ENCODE assay signal across 8 cellular contexts in the genomic region with DNA sequence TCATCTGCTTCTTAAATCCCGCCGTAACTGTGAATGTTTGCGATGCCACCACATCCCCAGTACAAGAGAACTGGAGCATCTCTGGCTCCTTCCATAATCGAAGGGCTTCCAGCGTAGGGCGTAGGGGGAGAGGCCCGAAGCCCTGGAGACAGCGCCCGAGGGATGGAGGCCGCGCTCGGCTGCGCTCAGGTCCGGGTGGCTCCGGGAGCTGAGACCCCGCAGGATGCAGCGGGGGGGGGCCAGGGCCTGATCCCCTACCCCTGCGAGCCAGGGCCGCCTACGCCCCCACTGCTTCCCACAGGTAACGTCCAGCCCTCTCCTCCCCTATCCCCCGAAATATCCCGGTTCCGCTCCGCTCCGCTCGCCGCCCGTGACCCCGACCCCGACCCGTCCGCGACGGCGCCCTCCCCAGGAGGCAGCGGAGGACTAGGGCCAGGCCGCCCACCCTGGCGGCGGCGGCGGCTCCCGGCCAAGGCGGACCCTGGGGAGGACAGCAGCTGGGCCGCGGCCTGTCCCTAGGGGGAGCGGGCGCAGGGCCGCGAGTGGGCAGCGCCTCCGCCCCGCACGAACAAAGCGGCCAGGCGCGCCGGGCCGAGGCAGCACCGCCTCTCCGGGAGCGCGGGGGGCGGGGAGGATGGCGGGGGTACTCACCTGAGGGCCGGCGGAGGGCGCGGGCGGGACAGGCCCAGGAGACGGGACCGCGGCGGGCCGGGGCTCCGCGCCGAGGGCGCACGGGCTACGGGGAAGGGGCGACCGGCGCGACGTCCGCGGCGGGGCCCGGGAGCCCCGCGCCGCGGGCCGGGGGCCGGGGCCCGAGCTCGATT. TPM values are rescaled to one million over a fixed set of nuclear protein-coding genes. Genes with fewer than 3 reads are reported as not detected.
DNase-seq lines count a peak whose midpoint lies in the region; ATAC-seq and TF ChIP-seq lines count a peak whose summit lies in the region.

No MANE protein-coding gene starts in this region.

- H3K36me3 ChIP-seq in naive thymus-derived CD4-positive, alpha-beta T cell (ENCODE audit: control insufficient read depth in 2 of 3, insufficient read depth in 3 of 3, low read length in 3 of 3): no peaks in the 10 kb centered on the region

- DNase-seq in activated T-cell treated with anti-CD3 and anti-CD28 coated beads, Interleukin-2, amount 50 U/mL, for 4 hours: no peak
- no peak for DNase-seq in activated T-cell treated with anti-CD3 and anti-CD28 coated beads for 4 hours
- no peak for DNase-seq in activated CD4-positive, alpha-beta memory T cell treated with anti-CD3 and anti-CD28 coated beads for 36 hours
- peak; percentile 6 to 28 for DNase-seq in foreskin keratinocyte
- DNase-seq in naive thymus-derived CD4-positive, alpha-beta T cell: no peak
- no peak for DNase-seq in H4 (ENCODE audit: low spot score)
- DNase-seq in KG1 (lab: John Stamatoyannopoulos, UW): no peak

- H3K27ac Mint-ChIP-seq in IgD-negative memory B cell: no peak overlapping the region
- no peak overlapping the region for H3K27ac Mint-ChIP-seq in activated CD4-positive, alpha-beta memory T cell treated with anti-CD3 and anti-CD28 coated beads for 36 hours
- H3K27ac Mint-ChIP-seq in naive thymus-derived CD4-positive, alpha-beta T cell: no peak overlapping the region

- peaks cover 10% of the 10 kb centered on the region for H3K4me1 ChIP-seq in foreskin keratinocyte
- no peaks in the 10 kb centered on the region for H3K4me1 ChIP-seq in naive thymus-derived CD4-positive, alpha-beta T cell (ENCODE audit: control insufficient read depth in 2 of 2, insufficient read depth in 2 of 2, low read length in 2 of 2)

- ATAC-seq in activated T-cell treated with anti-CD3 and anti-CD28 coated beads, Interleukin-2, amount 50 U/mL, for 4 hours: peak; percentile 28 to 46
- ATAC-seq in foreskin keratinocyte: peak; percentile 42
- peak; percentile 45 for ATAC-seq in naive thymus-derived CD4-positive, alpha-beta T cell

- peaks cover 10% of the 10 kb centered on the region for H3K4me1 Mint-ChIP-seq in activated T-cell treated with anti-CD3 and anti-CD28 coated beads, Interleukin-2, amount 50 U/mL, for 4 hours (ENCODE audit: low read depth)
- H3K4me1 Mint-ChIP-seq in IgD-negative memory B cell: peaks cover 4 to 10% (median 6%) of the 10 kb centered on the region in 3 donors
- H3K4me1 Mint-ChIP-seq in activated CD4-positive, alpha-beta memory T cell treated with anti-CD3 and anti-CD28 coated beads for 36 hours (ENCODE audit: low read depth): peaks cover 12% of the 10 kb centered on the region
- peaks cover 8 to 18% (median 16%) of the 10 kb centered on the region in 7 donors for H3K4me1 Mint-ChIP-seq in naive thymus-derived CD4-positive, alpha-beta T cell

- peaks cover 1% of the 10 kb centered on the region for H3K36me3 Mint-ChIP-seq in activated T-cell treated with anti-CD3 and anti-CD28 coated beads, Interleukin-2, amount 50 U/mL, for 4 hours (ENCODE audit: insufficient read depth)
- H3K36me3 Mint-ChIP-seq in IgD-negative memory B cell: no peaks in the 10 kb centered on the region
- H3K36me3 Mint-ChIP-seq in activated CD4-positive, alpha-beta memory T cell treated with anti-CD3 and anti-CD28 coated beads for 36 hours: no peaks in the 10 kb centered on the region
- H3K36me3 Mint-ChIP-seq in naive thymus-derived CD4-positive, alpha-beta T cell: peaks cover 0 to 5% (median 0%) of the 10 kb centered on the region in 5 donors

- H3K27me3 ChIP-seq in foreskin keratinocyte: no peaks in the 10 kb centered on the region
- H3K27me3 ChIP-seq in naive thymus-derived CD4-positive, alpha-beta T cell (ENCODE audit: control insufficient read depth in 2 of 2, insufficient read depth in 2 of 2, low read length in 2 of 2): peaks cover 0 to 13% of the 10 kb centered on the region in 2 donors

- intact Hi-C loops in activated CD4-positive, alpha-beta memory T cell treated with anti-CD3 and anti-CD28 coated beads for 36 hours (cut with micrococcal nuclease): no loop called here
- intact Hi-C loops in naive thymus-derived CD4-positive, alpha-beta T cell (cut with micrococcal nuclease): no loop called here

- H3K4me3 Mint-ChIP-seq in activated T-cell treated with anti-CD3 and anti-CD28 coated beads, Interleukin-2, amount 50 U/mL, for 4 hours: peak overlapping the region; percentile 42
- peak overlapping the region; percentile 52 to 84 (median 68) for H3K4me3 Mint-ChIP-seq in IgD-negative memory B cell
- peak overlapping the region; percentile 37 for H3K4me3 Mint-ChIP-seq in activated CD4-positive, alpha-beta memory T cell treated with anti-CD3 and anti-CD28 coated beads for 36 hours
- peak overlapping the region; percentile 10 to 88 (median 63) for H3K4me3 Mint-ChIP-seq in naive thymus-derived CD4-positive, alpha-beta T cell

- H3K27me3 Mint-ChIP-seq in activated T-cell treated with anti-CD3 and anti-CD28 coated beads, Interleukin-2, amount 50 U/mL, for 4 hours (ENCODE audit: low read depth): peaks cover 38% of the 10 kb centered on the region
- H3K27me3 Mint-ChIP-seq in IgD-negative memory B cell: peaks cover 29% of the 10 kb centered on the region
- H3K27me3 Mint-ChIP-seq in activated CD4-positive, alpha-beta memory T cell treated with anti-CD3 and anti-CD28 coated beads for 36 hours: peaks cover 27% of the 10 kb centered on the region
- peaks cover 42 to 59% (median 57%) of the 10 kb centered on the region in 5 donors for H3K27me3 Mint-ChIP-seq in naive thymus-derived CD4-positive, alpha-beta T cell

- POLR2A ChIA-PET in activated CD4-positive, alpha-beta memory T cell treated with anti-CD3 and anti-CD28 coated beads for 36 hours (lab: Charles Lee): no interaction called here
- POLR2A ChIA-PET in naive thymus-derived CD4-positive, alpha-beta T cell (lab: Charles Lee): no interaction called here

- no peaks in the 10 kb centered on the region for H3K9me3 ChIP-seq in naive thymus-derived CD4-positive, alpha-beta T cell (ENCODE audit: control insufficient read depth in 2 of 3, low read length in 3 of 3)

- no peak overlapping the region for H3K4me3 ChIP-seq in naive thymus-derived CD4-positive, alpha-beta T cell (ENCODE audit: low read length)

- peak overlapping the region; percentile 48 for H3K27ac ChIP-seq in foreskin keratinocyte
- no peak overlapping the region for H3K27ac ChIP-seq in naive thymus-derived CD4-positive, alpha-beta T cell (ENCODE audit: low read depth, low read length)

- CTCF ChIA-PET in activated CD4-positive, alpha-beta memory T cell treated with anti-CD3 and anti-CD28 coated beads for 36 hours (lab: Charles Lee): interaction anchor here (1.0 to 1.6 kb wide), 2 partner anchors 11 to 216 kb away, joined by 4 to 5 read pairs; no protein-coding TSS in a partner anchor
- CTCF ChIA-PET in naive thymus-derived CD4-positive, alpha-beta T cell (lab: Charles Lee): no interaction called here

- TF ChIP-seq CTCF in foreskin keratinocyte (conservative IDR thresholded peaks at IDR 0.05): peak; percentile 14

- H3K9me3 Mint-ChIP-seq in activated T-cell treated with anti-CD3 and anti-CD28 coated beads, Interleukin-2, amount 50 U/mL, for 4 hours: no peaks in the 10 kb centered on the region
- peaks cover 0 to 2% (median 0%) of the 10 kb centered on the region in 3 donors for H3K9me3 Mint-ChIP-seq in IgD-negative memory B cell
- H3K9me3 Mint-ChIP-seq in activated CD4-positive, alpha-beta memory T cell treated with anti-CD3 and anti-CD28 coated beads for 36 hours: no peaks in the 10 kb centered on the region
- H3K9me3 Mint-ChIP-seq in naive thymus-derived CD4-positive, alpha-beta T cell: peaks cover 0 to 8% (median 0%) of the 10 kb centered on the region in 11 donors

RNA-seq across cellular contexts. Expression of gene WDFY3, which starts 0.7 kb away (rescaled TPM):
- total RNA-seq in activated T-cell treated with anti-CD3 and anti-CD28 coated beads, Interleukin-2, amount 50 U/mL, for 4 hours: under 1 TPM; 0.30 to 0.74 (median 0.30) TPM
- polyA plus RNA-seq in IgD-negative memory B cell: not detected
- total RNA-seq in activated CD4-positive, alpha-beta memory T cell treated with anti-CD3 and anti-CD28 coated beads for 36 hours: 1 to 10 TPM; 1.3 to 1.7 TPM
- 37.7 and 46.2 TPM in 2 replicates for total RNA-seq in foreskin keratinocyte
- polyA plus RNA-seq in foreskin keratinocyte: 3.7 and 4.1 TPM in 2 replicates
- 10 to 100 TPM in 1 of 5 experiments, 1 to 10 TPM in 3, under 1 TPM in 1; 0.07 to 31.4 (median 1.6) TPM for total RNA-seq in naive thymus-derived CD4-positive, alpha-beta T cell
- polyA plus RNA-seq in naive thymus-derived CD4-positive, alpha-beta T cell: not detected
- total RNA-seq in H4 (2014; rRNA removed; shearing (Covaris generic)): 13.9 and 23.4 TPM in 2 replicates

Comparison
In these comparisons a context has a peak if more than half of its experiments do, and no peak if none do; other contexts are left out.
1. DNase-seq: peak in foreskin keratinocyte (2 of 2); none in activated T-cell treated with anti-CD3 and anti-CD28 coated beads, Interleukin-2, amount 50 U/mL, for 4 hours (single experiment), activated T-cell treated with anti-CD3 and anti-CD28 coated beads for 4 hours (single experiment), activated CD4-positive, alpha-beta memory T cell treated with anti-CD3 and anti-CD28 coated beads for 36 hours (single experiment), naive thymus-derived CD4-positive, alpha-beta T cell (0 of 9), H4 (single experiment) and KG1 (single experiment).
2. Peak in every context shown above with its lines, with median percentiles within 50 percentile points of each other: ATAC-seq and H3K4me3 Mint-ChIP-seq.